Comparison of ENCODE assay signal across 1 cellular context in genomic region chr12:89101440-89101839, GRCh38.
TF ChIP-seq lines count a peak whose summit lies in the region.

No MANE protein-coding gene starts in this region.

TF ChIP-seq in PFSK-1, 5 proteins besides CTCF, POLR2A, EP300 and RAD21 (continued from another document):
- TF ChIP-seq REST (IDR thresholded peaks at IDR 0.05; ENCODE audit: insufficient read depth in 1 of 2, low read depth in 2 of 2, low read length in 2 of 2) = 0 out of 4 replicates have a peak, but pooled peaks of 1 of the 2 experiments have one; percentile 18
- TF ChIP-seq SIN3A (IDR thresholded peaks at IDR 0.05; ENCODE audit: borderline replicate concordance, insufficient read depth, low read length) = peak; percentile 26; the same call in 1 of the 2 replicates
- TF ChIP-seq FOXP2 (optimal IDR thresholded peaks at IDR 0.05; ENCODE audit: borderline replicate concordance, extremely low read depth, extremely low read length, insufficient read depth) = no peak
